In genomic region chr3:120077726-120078125, GRCh38 we compare ENCODE assay signal across 17 cellular contexts. TPM values are rescaled to one million over a fixed set of nuclear protein-coding genes. Genes with fewer than 3 reads are reported as not detected.
DNase-seq lines count a peak whose midpoint lies in the region; ATAC-seq and TF ChIP-seq lines count a peak whose summit lies in the region.
"Had no signal": no experiment of that assay in that cellular context is flagged by ENCODE, and none has a peak within 500 bp of the region (broad histone marks: within the 10 kb centered on the region; RNA-seq: fewer than 3 reads in every experiment).

No MANE protein-coding gene starts in this region.

- H3K36me3 Mint-ChIP-seq in CD8-positive, alpha-beta T cell, result peaks cover 15% of the 10 kb centered on the region
- H3K36me3 Mint-ChIP-seq in WTC11, result peaks cover 20% of the 10 kb centered on the region

- TF ChIP-seq CTCF in CD8-positive, alpha-beta T cell (IDR thresholded peaks at IDR 0.05), result no peak
- TF ChIP-seq CTCF in foreskin fibroblast (IDR thresholded peaks at IDR 0.05; ENCODE audit: low read depth, low read length) (no peak), WTC11 (IDR thresholded peaks at IDR 0.05) (no peak)

- intact Hi-C loops in CD8-positive, alpha-beta T cell (cut with DNase I, micrococcal nuclease), result loop anchor here in 1 of 2 experiments (2.0 kb wide), 1 partner anchor 13 kb away; no protein-coding TSS in a partner anchor

- H3K9ac ChIP-seq in SK-N-MC (ENCODE audit: insufficient read length), result no peak overlapping the region

- peaks cover 78% of the 10 kb centered on the region for H3K4me1 Mint-ChIP-seq in CD8-positive, alpha-beta T cell (ENCODE audit: low read depth)
- peaks cover 15% of the 10 kb centered on the region for H3K4me1 Mint-ChIP-seq in WTC11

- H3K27me3 Mint-ChIP-seq in CD8-positive, alpha-beta T cell (ENCODE audit: low read depth), result no peaks in the 10 kb centered on the region
- H3K27me3 Mint-ChIP-seq in WTC11 (ENCODE audit: low read depth), result no peaks in the 10 kb centered on the region
- H3K27me3 Mint-ChIP-seq: CD8-positive, alpha-beta memory T cell had no signal

- no peaks in the 10 kb centered on the region for H3K27me3 ChIP-seq in CD8-positive, alpha-beta T cell (ENCODE audit: insufficient read depth, low read length)

- no peaks in the 10 kb centered on the region for H3K9me3 Mint-ChIP-seq in CD8-positive, alpha-beta T cell
- H3K9me3 Mint-ChIP-seq in WTC11, result no peaks in the 10 kb centered on the region
- H3K9me3 Mint-ChIP-seq: CD8-positive, alpha-beta memory T cell; HFFc6 had no signal

- no peaks in the 10 kb centered on the region for H3K9me3 ChIP-seq in CD8-positive, alpha-beta T cell (ENCODE audit: low read length)
- H3K9me3 ChIP-seq in SK-N-MC (ENCODE audit: low read depth, low read length), result peaks cover 5% of the 10 kb centered on the region; the same call in 1 of the 2 replicates
- H3K9me3 ChIP-seq: A549 had no signal

- POLR2A ChIA-PET in CD8-positive, alpha-beta T cell (lab: Charles Lee), result interaction anchor here (0.5 to 1.6 kb wide), 3 partner anchors 11 to 112 kb away, joined by 3 to 6 read pairs (median 3); no protein-coding TSS in a partner anchor
- POLR2A ChIA-PET in WTC11 (lab: Charles Lee), result interaction anchor here (0.9 to 1.1 kb wide), 2 partner anchors 16 to 18 kb away, joined by 3 read pairs; no protein-coding TSS in a partner anchor

- CTCF ChIA-PET in CD8-positive, alpha-beta T cell (lab: Charles Lee), result interaction anchor here (0.6 to 1.7 kb wide), 2 partner anchors 11 to 16 kb away, joined by 3 to 4 read pairs; partner anchors contain the start of gene GSK3B
- CTCF ChIA-PET in WTC11 (lab: Charles Lee), result no interaction called here

- DNase-seq in AG08395 (ENCODE audit: low spot score) (peak; percentile 10), SK-N-MC (ENCODE audit: low read depth, low spot score) (no peak), foreskin fibroblast (peak; percentile 9 to 56), CD1c-positive myeloid dendritic cell (ENCODE audit: extremely low spot score) (no peak), NCI-H524 (lab: John Stamatoyannopoulos, UW) (no peak), WTC11 (ENCODE audit: low spot score) (no peak)
- DNase-seq in CD8-positive, alpha-beta T cell, result no peak
- DNase-seq in effector CD4-positive, alpha-beta T cell, result no peak
- DNase-seq: AML-193; CD8-positive, alpha-beta memory T cell; DMS79 treated with DMSO at 0.1 percent for 48 hours; HFFc6; NCI-H187; NCI-H226; NCI-H526 treated with DMSO at 0.1 percent for 48 hours; SHP77 treated with DMSO at 0.1 percent for 48 hours had no signal

- H3K4me1 ChIP-seq in CD8-positive, alpha-beta T cell (ENCODE audit: insufficient read depth, low read length), result peaks cover 24% of the 10 kb centered on the region
- H3K4me1 ChIP-seq: A549 had no signal

- H3K4me3 ChIP-seq in CD8-positive, alpha-beta T cell (ENCODE audit: low read depth, low read length), result no peak overlapping the region
- H3K4me3 ChIP-seq in SK-N-MC, result peak overlapping the region; percentile 47
- no peak overlapping the region for H3K4me3 ChIP-seq in foreskin fibroblast (ENCODE audit: low read depth in 1 of 2, low read length in 2 of 2)
- H3K4me3 ChIP-seq: A549 had no signal

- no peak overlapping the region for H3K4me3 Mint-ChIP-seq in CD8-positive, alpha-beta T cell
- H3K4me3 Mint-ChIP-seq in WTC11, result no peak overlapping the region
- H3K4me3 Mint-ChIP-seq: HFFc6 had no signal

- H3K27ac Mint-ChIP-seq in CD8-positive, alpha-beta T cell, result peak overlapping the region; percentile 2
- no peak overlapping the region for H3K27ac Mint-ChIP-seq in WTC11
- H3K27ac Mint-ChIP-seq: HFFc6 had no signal

- no peaks in the 10 kb centered on the region for H3K36me3 ChIP-seq in CD8-positive, alpha-beta T cell (ENCODE audit: insufficient read depth, low read length)
- H3K36me3 ChIP-seq in SK-N-MC (ENCODE audit: insufficient read depth, low read length), result peaks cover 4% of the 10 kb centered on the region; the same call in 1 of the 2 replicates

- no peak for ATAC-seq in CD8-positive, alpha-beta T cell
- no peak for ATAC-seq in WTC11
- ATAC-seq: A549 had no signal

- H3K27ac ChIP-seq in CD8-positive, alpha-beta T cell (ENCODE audit: low read depth, low read length), result no peak overlapping the region
- peak overlapping the region; percentile 74; the same call in 1 of the 2 replicates for H3K27ac ChIP-seq in SK-N-MC
- H3K27ac ChIP-seq: A549 had no signal

TF ChIP-seq in WTC11, 78 proteins besides CTCF, POLR2A, EP300 and RAD21:
- TF ChIP-seq PRRX2 (CRISPR knock-in tag; IDR thresholded peaks at IDR 0.05), result no peak
- no peak for TF ChIP-seq USF1 (CRISPR knock-in tag; IDR thresholded peaks at IDR 0.05)
- TF ChIP-seq EMX1 (CRISPR knock-in tag; IDR thresholded peaks at IDR 0.05), result no peak
- no peak for TF ChIP-seq OVOL2 (CRISPR knock-in tag; IDR thresholded peaks at IDR 0.05; ENCODE audit: borderline replicate concordance)
- no peak for TF ChIP-seq E2F5 (CRISPR knock-in tag; IDR thresholded peaks at IDR 0.05)
- no peak for TF ChIP-seq ATF2 (CRISPR knock-in tag; IDR thresholded peaks at IDR 0.05; ENCODE audit: borderline replicate concordance, low read depth)
- TF ChIP-seq GTF2I (CRISPR knock-in tag; conservative IDR thresholded peaks at IDR 0.05), result no peak
- TF ChIP-seq CREB1 (CRISPR knock-in tag; IDR thresholded peaks at IDR 0.05), result no peak
- no peak for TF ChIP-seq TCF7 (CRISPR knock-in tag; IDR thresholded peaks at IDR 0.05; ENCODE audit: low read depth)
- TF ChIP-seq JAZF1 (CRISPR knock-in tag; IDR thresholded peaks at IDR 0.05), result no peak
- no peak for TF ChIP-seq ZNF317 (CRISPR knock-in tag; IDR thresholded peaks at IDR 0.05; ENCODE audit: borderline replicate concordance, low read depth)
- no peak for TF ChIP-seq ZSCAN18 (CRISPR knock-in tag; IDR thresholded peaks at IDR 0.05)
- TF ChIP-seq NR2C2 (CRISPR knock-in tag; IDR thresholded peaks at IDR 0.05), result no peak
- TF ChIP-seq SMAD3 (CRISPR knock-in tag; IDR thresholded peaks at IDR 0.05; ENCODE audit: borderline replicate concordance), result no peak
- TF ChIP-seq GABPB1 (CRISPR knock-in tag; IDR thresholded peaks at IDR 0.05), result no peak
- no peak for TF ChIP-seq CREM (CRISPR knock-in tag; IDR thresholded peaks at IDR 0.05)
- TF ChIP-seq RORB (CRISPR knock-in tag; IDR thresholded peaks at IDR 0.05), result no peak
- TF ChIP-seq FOXP1 (CRISPR knock-in tag; IDR thresholded peaks at IDR 0.05; ENCODE audit: borderline replicate concordance), result no peak
- no peak for TF ChIP-seq HMGA2 (CRISPR knock-in tag; IDR thresholded peaks at IDR 0.05)
TF ChIP-seq in WTC11: peak in this region for 0.

RNA-seq across cellular contexts. Expression of gene GSK3B, which starts 16.5 kb away (rescaled TPM):
- 10 to 100 TPM; 21.9 to 23.3 TPM for total RNA-seq in CD8-positive, alpha-beta T cell
- 45.9 to 48.9 TPM (median 46.8 TPM) in 3 replicates for total RNA-seq in WTC11 (2021)

Comparison
In these comparisons a context has a peak if more than half of its experiments do, and no peak if none do; other contexts are left out.
1. DNase-seq: peak in AG08395 (single experiment) and foreskin fibroblast (2 of 2); none in CD8-positive, alpha-beta T cell (0 of 7), SK-N-MC (single experiment), CD1c-positive myeloid dendritic cell (single experiment), effector CD4-positive, alpha-beta T cell (single experiment), NCI-H524 (0 of 2) and WTC11 (single experiment).